In genomic region chr1:204468766-204469302, GRCh38 we compare ENCODE assay signal across 10 cellular contexts.
"Had no signal": no experiment of that assay in that cellular context is flagged by ENCODE, and none has a peak within 500 bp of the region (broad histone marks: within the 10 kb centered on the region; RNA-seq: fewer than 3 reads in every experiment).

No MANE protein-coding gene starts in this region.

- H3K27ac ChIP-seq: right lobe of liver had no signal

- ATAC-seq: activated CD4-positive, CD25-positive, alpha-beta regulatory T cell treated with anti-CD3 and anti-CD28 coated beads, Interleukin-2, amount 50 U/mL, for 24 hours; activated T-cell treated with anti-CD3 and anti-CD28 coated beads, Interleukin-2, amount 50 U/mL, for 4 hours; right lobe of liver; stimulated activated effector memory CD8-positive, alpha-beta T cell treated with anti-CD3 and anti-CD28 coated beads, Interleukin-12 subunit alpha, Interleukin-12 subunit beta, amount 100 ng/mL, for 72 hours had no signal

- H3K4me3 ChIP-seq: coronary artery, lung, right lobe of liver had no signal

- DNase-seq: activated effector memory CD4-positive, alpha-beta T cell treated with anti-CD3 and anti-CD28 coated beads, Interleukin-2, amount 50 U/mL, for 16 hours; activated naive CD8-positive, alpha-beta T cell treated with anti-CD3 and anti-CD28 coated beads for 36 hours; activated T-cell treated with anti-CD3 and anti-CD28 coated beads, Interleukin-2, amount 50 U/mL, for 4 hours; effector CD8-positive, alpha-beta T cell; right lobe of liver; SW 1271 had no signal

- H3K36me3 ChIP-seq: right lobe of liver had no signal

- H3K9me3 ChIP-seq: right lobe of liver had no signal

- H3K4me1 ChIP-seq: right lobe of liver had no signal

- H3K27me3 ChIP-seq: right lobe of liver had no signal
